Comparison of ENCODE assay signal across 22 cellular contexts in genomic region chr4:120286813-120287212, GRCh38.
DNase-seq lines count a peak whose midpoint lies in the region; ATAC-seq and TF ChIP-seq lines count a peak whose summit lies in the region.
"Had no signal": no experiment of that assay in that cellular context is flagged by ENCODE, and none has a peak within 500 bp of the region (broad histone marks: within the 10 kb centered on the region; RNA-seq: fewer than 3 reads in every experiment).

No MANE protein-coding gene starts in this region.

- POLR2A ChIA-PET in activated CD4-positive, alpha-beta T cell treated with anti-CD3 and anti-CD28 coated beads for 36 hours (lab: Charles Lee), result no interaction called here

- in situ Hi-C loops in astrocyte of the cerebellum (cut with HindIII; ENCODE audit: low sequenced_read_pairs), result no loop called here

- no peak for ATAC-seq in HG02623 (IDR thresholded peaks at IDR 0.05; ENCODE audit: unreplicated experiment)
- ATAC-seq in activated CD4-positive, alpha-beta T cell treated with anti-CD3 and anti-CD28 coated beads for 36 hours, result no peak
- ATAC-seq: activated CD4-positive, CD25-positive, alpha-beta regulatory T cell treated with anti-CD3 and anti-CD28 coated beads, Interleukin-2, amount 50 U/mL, for 24 hours; effector memory CD8-positive, alpha-beta T cell had no signal

- peaks cover 5% of the 10 kb centered on the region for H3K27me3 Mint-ChIP-seq in activated CD4-positive, alpha-beta T cell treated with anti-CD3 and anti-CD28 coated beads for 36 hours
- H3K27me3 Mint-ChIP-seq: CD4-positive, alpha-beta memory T cell; effector memory CD8-positive, alpha-beta T cell had no signal

- H3K4me3 Mint-ChIP-seq in activated CD4-positive, alpha-beta T cell treated with anti-CD3 and anti-CD28 coated beads for 36 hours, result no peak overlapping the region
- H3K4me3 Mint-ChIP-seq: CD4-positive, alpha-beta memory T cell; effector memory CD8-positive, alpha-beta T cell; T-helper 2 cell treated with Interferon-gamma antibody and Interleukin-4, amounts not matched to agents 5 μg/mL and 100 μg/mL, for 36 hours had no signal

- no peaks in the 10 kb centered on the region for H3K9me3 Mint-ChIP-seq in activated CD4-positive, alpha-beta T cell treated with anti-CD3 and anti-CD28 coated beads for 36 hours (ENCODE audit: low read depth)
- H3K9me3 Mint-ChIP-seq: CD4-positive, alpha-beta memory T cell; T-helper 2 cell treated with Interferon-gamma antibody and Interleukin-4, amounts not matched to agents 5 μg/mL and 100 μg/mL, for 36 hours had no signal

- H3K4me3 ChIP-seq in AG10803 (ENCODE audit: low read length) (no peak overlapping the region), astrocyte of the cerebellum (ENCODE audit: low read depth, low read length) (no peak overlapping the region)
- H3K4me3 ChIP-seq: MG63, SJSA1, tibial nerve had no signal

- no peaks in the 10 kb centered on the region for H3K36me3 Mint-ChIP-seq in activated CD4-positive, alpha-beta T cell treated with anti-CD3 and anti-CD28 coated beads for 36 hours (ENCODE audit: low read depth)
- H3K36me3 Mint-ChIP-seq: CD4-positive, alpha-beta memory T cell had no signal

- DNase-seq in AG10803 (ENCODE audit: low read depth), result no peak
- peak; percentile 1 for DNase-seq in HuH-7 (ENCODE audit: low spot score)
- no peak for DNase-seq in astrocyte of the cerebellum (ENCODE audit: low read depth)
- DNase-seq in medulla oblongata (ENCODE audit: extremely low spot score), result peak; percentile 13
- no peak for DNase-seq in NCI-H2171 treated with DMSO at 0.1 percent for 48 hours (lab: John Stamatoyannopoulos, UW)
- no peak for DNase-seq in HCEC 1CT
- DNase-seq in activated CD4-positive, alpha-beta T cell treated with anti-CD3 and anti-CD28 coated beads for 36 hours, result no peak
- DNase-seq: activated effector memory CD4-positive, alpha-beta T cell treated with anti-CD3 and anti-CD28 coated beads, Interleukin-2, amount 50 U/mL, for 16 hours; amygdala; CD4-positive, alpha-beta memory T cell; effector memory CD8-positive, alpha-beta T cell; MG63; midbrain; NCI-H187 treated with DMSO at 0.1 percent for 48 hours; NCI-H510A; retina; stimulated activated naive CD4-positive, alpha-beta T cell treated with Interleukin-2 at 50 U/mL for 16 hours had no signal

- H3K4me1 Mint-ChIP-seq in activated CD4-positive, alpha-beta T cell treated with anti-CD3 and anti-CD28 coated beads for 36 hours, result no peaks in the 10 kb centered on the region
- H3K4me1 Mint-ChIP-seq: CD4-positive, alpha-beta memory T cell had no signal

- intact Hi-C loops in activated CD4-positive, alpha-beta T cell treated with anti-CD3 and anti-CD28 coated beads for 36 hours (cut with DNase I, micrococcal nuclease), result no loop called here

- H3K27ac Mint-ChIP-seq in activated CD4-positive, alpha-beta T cell treated with anti-CD3 and anti-CD28 coated beads for 36 hours, result no peak overlapping the region
- H3K27ac Mint-ChIP-seq: CD4-positive, alpha-beta memory T cell; effector memory CD8-positive, alpha-beta T cell; T-helper 2 cell treated with Interferon-gamma antibody and Interleukin-4, amounts not matched to agents 5 μg/mL and 100 μg/mL, for 36 hours had no signal

- TF ChIP-seq CTCF in AG10803 (conservative IDR thresholded peaks at IDR 0.05; ENCODE audit: low read length) (peak; percentile 18), astrocyte of the cerebellum (IDR thresholded peaks at IDR 0.05; ENCODE audit: low read depth, low read length, missing control alignments) (peak; percentile 44)

- CTCF ChIA-PET in activated CD4-positive, alpha-beta T cell treated with anti-CD3 and anti-CD28 coated beads for 36 hours (lab: Charles Lee), result no interaction called here

Comparison
In these comparisons a context has a peak if more than half of its experiments do, and no peak if none do; other contexts are left out.
1. DNase-seq: peak in HuH-7 (single experiment) and medulla oblongata (single experiment); none in AG10803 (single experiment), astrocyte of the cerebellum (single experiment), NCI-H2171 treated with DMSO at 0.1 percent for 48 hours (single experiment), HCEC 1CT (single experiment) and activated CD4-positive, alpha-beta T cell treated with anti-CD3 and anti-CD28 coated beads for 36 hours (single experiment).